ENCODE assay signal across 10 cellular contexts in the genomic region with DNA sequence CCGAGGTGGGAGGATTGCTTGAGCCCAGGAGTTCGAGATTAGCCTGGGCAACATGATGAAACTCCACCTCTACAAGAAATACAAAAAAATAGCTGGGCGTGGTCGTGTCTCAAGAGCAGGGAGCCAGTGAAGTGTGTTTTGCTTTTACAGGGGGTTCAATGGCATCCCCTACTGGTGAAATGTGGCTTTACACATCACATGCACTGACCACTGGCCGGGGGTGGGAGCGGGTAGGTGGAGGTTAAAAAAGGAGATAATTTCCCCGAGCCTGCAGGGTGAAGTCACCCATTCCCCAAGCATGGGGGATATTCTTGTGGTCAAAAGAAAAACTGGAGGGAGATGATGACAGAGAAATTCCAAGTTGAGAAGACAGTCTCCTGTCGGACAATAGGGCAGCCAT.
DNase-seq lines count a peak whose midpoint lies in the region; ATAC-seq and TF ChIP-seq lines count a peak whose summit lies in the region.
"Had no signal": no experiment of that assay in that cellular context is flagged by ENCODE, and none has a peak within 500 bp of the region (broad histone marks: within the 10 kb centered on the region; RNA-seq: fewer than 3 reads in every experiment).

No MANE protein-coding gene starts in this region.

- H3K27ac Mint-ChIP-seq in natural killer cell, result no peak overlapping the region
- H3K27ac Mint-ChIP-seq in natural killer cell treated with Interleukin-12 subunit alpha and Interleukin-12 subunit beta and Interleukin-15 and Interleukin-18, amount 100 ng/mL, for 72 hours, result no peak overlapping the region

- no peaks in the 10 kb centered on the region for H3K9me3 ChIP-seq in upper lobe of right lung

- H3K36me3 Mint-ChIP-seq in natural killer cell, result no peaks in the 10 kb centered on the region
- H3K36me3 Mint-ChIP-seq in natural killer cell treated with Interleukin-12 subunit alpha and Interleukin-12 subunit beta and Interleukin-15 and Interleukin-18, amount 100 ng/mL, for 72 hours, result peaks cover 7% of the 10 kb centered on the region

- DNase-seq in natural killer cell, result no peak
- DNase-seq in natural killer cell treated with Interleukin-12 subunit alpha and Interleukin-12 subunit beta and Interleukin-15 and Interleukin-18, amount 100 ng/mL, for 72 hours (ENCODE audit: low spot score), result no peak
- peak; percentile 8 for DNase-seq in NCI-H2227 treated with DMSO at 0.1 percent for 48 hours (lab: John Stamatoyannopoulos, UW)
- DNase-seq in epithelial cell of esophagus (ENCODE audit: low read depth), result peak; percentile 12
- DNase-seq in upper lobe of right lung, result no peak
- DNase-seq in SW480 (ENCODE audit: low spot score), result no peak
- DNase-seq: effector memory CD4-positive, alpha-beta T cell; Right ventricle myocardium superior had no signal

- ATAC-seq in natural killer cell (no peak), upper lobe of right lung (no peak), HG02763 (IDR thresholded peaks at IDR 0.05; ENCODE audit: unreplicated experiment) (no peak), HG02610 (IDR thresholded peaks at IDR 0.05; ENCODE audit: unreplicated experiment) (no peak)
- no peak for ATAC-seq in natural killer cell treated with Interleukin-12 subunit alpha and Interleukin-12 subunit beta and Interleukin-15 and Interleukin-18, amount 100 ng/mL, for 72 hours

- no peak overlapping the region for H3K27ac ChIP-seq in upper lobe of right lung

- no peak overlapping the region for H3K4me3 Mint-ChIP-seq in natural killer cell
- H3K4me3 Mint-ChIP-seq in natural killer cell treated with Interleukin-12 subunit alpha and Interleukin-12 subunit beta and Interleukin-15 and Interleukin-18, amount 100 ng/mL, for 72 hours, result no peak overlapping the region

- H3K4me3 ChIP-seq in epithelial cell of esophagus (ENCODE audit: low read length) (no peak overlapping the region), upper lobe of right lung (no peak overlapping the region)

- TF ChIP-seq CTCF in natural killer cell (IDR thresholded peaks at IDR 0.05), result peak; percentile 19
- TF ChIP-seq CTCF in epithelial cell of esophagus (IDR thresholded peaks at IDR 0.05; ENCODE audit: insufficient read depth, low read depth, low read length, missing control alignments), result peak; percentile 41
- peak; percentile 46 for TF ChIP-seq CTCF in upper lobe of right lung (IDR thresholded peaks at IDR 0.05)

- intact Hi-C loops in natural killer cell (cut with micrococcal nuclease), result no loop called here
- intact Hi-C loops in upper lobe of right lung (cut with DNase I), result no loop called here

- no peaks in the 10 kb centered on the region for H3K4me1 ChIP-seq in upper lobe of right lung

- no peaks in the 10 kb centered on the region for H3K36me3 ChIP-seq in upper lobe of right lung

- H3K27me3 ChIP-seq in upper lobe of right lung, result no peaks in the 10 kb centered on the region

- peaks cover 3% of the 10 kb centered on the region in 2 donors for H3K9me3 Mint-ChIP-seq in natural killer cell
- peaks cover 6% of the 10 kb centered on the region for H3K9me3 Mint-ChIP-seq in natural killer cell treated with Interleukin-12 subunit alpha and Interleukin-12 subunit beta and Interleukin-15 and Interleukin-18, amount 100 ng/mL, for 72 hours

- H3K27me3 Mint-ChIP-seq in natural killer cell (ENCODE audit: low read depth in 2 of 2), result no peaks in the 10 kb centered on the region
- H3K27me3 Mint-ChIP-seq in natural killer cell treated with Interleukin-12 subunit alpha and Interleukin-12 subunit beta and Interleukin-15 and Interleukin-18, amount 100 ng/mL, for 72 hours, result no peaks in the 10 kb centered on the region

- no peaks in the 10 kb centered on the region for H3K4me1 Mint-ChIP-seq in natural killer cell
- H3K4me1 Mint-ChIP-seq in natural killer cell treated with Interleukin-12 subunit alpha and Interleukin-12 subunit beta and Interleukin-15 and Interleukin-18, amount 100 ng/mL, for 72 hours (ENCODE audit: low read depth in 2 of 2), result peaks cover 0 to 3% of the 10 kb centered on the region in 2 donors

Comparison
In these comparisons a context has a peak if more than half of its experiments do, and no peak if none do; other contexts are left out.
1. DNase-seq: peak in NCI-H2227 treated with DMSO at 0.1 percent for 48 hours (single experiment) and epithelial cell of esophagus (single experiment); none in natural killer cell (single experiment), natural killer cell treated with Interleukin-12 subunit alpha and Interleukin-12 subunit beta and Interleukin-15 and Interleukin-18, amount 100 ng/mL, for 72 hours (single experiment), upper lobe of right lung (single experiment) and SW480 (single experiment).
2. Peak in every context shown above with its lines, with median percentiles within 50 percentile points of each other: CTCF ChIP-seq.